8 cellular contexts compared by ENCODE assay signal in the genomic region with DNA sequence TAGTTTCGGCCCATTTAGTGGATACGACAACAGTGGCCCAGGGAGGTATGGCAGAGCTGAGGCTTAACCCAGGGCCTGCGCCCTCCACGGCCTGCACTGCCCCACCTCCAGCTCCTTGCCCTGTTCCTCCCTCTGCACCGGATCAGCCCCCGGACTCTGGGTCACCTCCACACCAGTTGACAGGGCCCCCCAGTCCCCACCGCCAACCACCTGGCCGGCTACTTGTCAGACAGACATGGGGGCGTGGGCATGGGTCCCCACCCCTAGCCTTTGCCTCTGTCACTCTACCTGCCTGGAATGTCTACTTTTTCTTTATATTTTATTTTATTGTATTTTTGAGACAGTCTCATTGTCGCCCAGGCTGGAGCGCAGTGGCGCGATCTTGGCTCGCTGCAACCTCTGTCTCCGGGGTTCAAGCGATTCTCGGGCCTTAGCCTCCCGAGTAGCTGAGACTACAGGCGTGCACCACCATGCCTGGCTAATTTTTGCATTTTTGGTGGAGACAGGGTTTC. TPM values are rescaled to one million over a fixed set of nuclear protein-coding genes. Genes with fewer than 3 reads are reported as not detected.
DNase-seq lines count a peak whose midpoint lies in the region; ATAC-seq, FAIRE-seq and TF ChIP-seq lines count a peak whose summit lies in the region.

No MANE protein-coding gene starts in this region.

- no peak for ATAC-seq in lower lobe of right lung
- ATAC-seq in HG02885 (IDR thresholded peaks at IDR 0.05; ENCODE audit: poor library complexity, unreplicated experiment), result no peak

- FAIRE-seq in bronchial epithelial cell (lab: Jason Lieb, UNC), result no peak

- H3K27me3 ChIP-seq in bronchial epithelial cell (ENCODE audit: control insufficient read depth, insufficient read depth, low read length) (no peaks in the 10 kb centered on the region), lower lobe of right lung (ENCODE audit: low read depth) (peaks cover 7% of the 10 kb centered on the region), tibial nerve (no peaks in the 10 kb centered on the region)

- TF ChIP-seq CTCF in bronchial epithelial cell (IDR thresholded peaks at IDR 0.05; ENCODE audit: insufficient read depth, low read length, severe bottlenecking) (no peak), lower lobe of right lung (IDR thresholded peaks at IDR 0.05) (no peak), tibial nerve (IDR thresholded peaks at IDR 0.05) (no peak)

- no peaks in the 10 kb centered on the region for H3K9me3 ChIP-seq in lower lobe of right lung
- no peaks in the 10 kb centered on the region for H3K9me3 ChIP-seq in tibial nerve

- intact Hi-C loops in lower lobe of right lung (cut with DNase I), result no loop called here

- no peak for TF ChIP-seq EP300 in tibial nerve (IDR thresholded peaks at IDR 0.05)

- peak; percentile 63 for DNase-seq in activated CD8-positive, alpha-beta memory T cell treated with anti-CD3 and anti-CD28 coated beads for 24 hours
- no peak for DNase-seq in activated CD8-positive, alpha-beta memory T cell treated with anti-CD3 and anti-CD28 coated beads, Interleukin-2, amount 50 U/mL, for 48 hours
- DNase-seq in bronchial epithelial cell (ENCODE audit: low read depth) (no peak), lower lobe of right lung (peak; percentile 59), tibial nerve (ENCODE audit: low spot score in 2 of 2) (no peak), kidney tubule cell (ENCODE audit: low spot score) (no peak), SIG-M5 (lab: John Stamatoyannopoulos, UW) (no peak)

- peaks cover 19% of the 10 kb centered on the region for H3K36me3 ChIP-seq in bronchial epithelial cell (ENCODE audit: control insufficient read depth, insufficient read depth, low read length)
- peaks cover 13% of the 10 kb centered on the region for H3K36me3 ChIP-seq in lower lobe of right lung
- peaks cover 0 to 18% (median 16%) of the 10 kb centered on the region in 3 donors for H3K36me3 ChIP-seq in tibial nerve

- H3K4me3 ChIP-seq in bronchial epithelial cell (ENCODE audit: low read depth, low read length), result peak overlapping the region; percentile 98
- peak overlapping the region; percentile 94 for H3K4me3 ChIP-seq in lower lobe of right lung
- peak overlapping the region; percentile 89 to 96 (median 92) for H3K4me3 ChIP-seq in tibial nerve

- H3K27ac ChIP-seq in lower lobe of right lung (peak overlapping the region; percentile 100), tibial nerve (peak overlapping the region; percentile 96 to 100 (median 100))

- no peak for TF ChIP-seq POLR2A in tibial nerve (IDR thresholded peaks at IDR 0.05)

- H3K4me1 ChIP-seq in lower lobe of right lung (peaks cover 50% of the 10 kb centered on the region), tibial nerve (peaks cover 0 to 53% (median 48%) of the 10 kb centered on the region in 4 donors)

- 56 to 58% methylated on average over 18 to 19 of the region's 19 CpGs for WGBS in tibial nerve, 2 donors

RNA-seq across cellular contexts. Expression of a gene that starts 3.0 kb away (rescaled TPM):
- 2,981 and 3,623 TPM in 2 replicates for total RNA-seq in bronchial epithelial cell
- total RNA-seq in lower lobe of right lung, result 1,821 TPM
- 1,000 to 10,000 TPM; 2,372 to 2,875 (median 2,670) TPM for total RNA-seq in tibial nerve

RNA-seq across cellular contexts. Expression of a gene that starts 12.6 kb away (rescaled TPM):
- total RNA-seq in bronchial epithelial cell (1.2 and 1.3 TPM in 2 replicates), lower lobe of right lung (3.3 TPM), tibial nerve (1 to 10 TPM in 3 of 4 donors, under 1 TPM in 1; 0.42 to 4.4 (median 3.7) TPM)

RNA-seq across cellular contexts. Expression of a gene that starts 36.6 kb away (rescaled TPM):
- total RNA-seq in bronchial epithelial cell, result 10.5 and 12.8 TPM in 2 replicates
- total RNA-seq in lower lobe of right lung, result 26.0 TPM
- 10 to 100 TPM; 20.1 to 41.7 (median 26.7) TPM for total RNA-seq in tibial nerve

Comparison
In these comparisons a context has a peak if more than half of its experiments do, and no peak if none do; other contexts are left out.
1. DNase-seq: peak in activated CD8-positive, alpha-beta memory T cell treated with anti-CD3 and anti-CD28 coated beads for 24 hours (single experiment) and lower lobe of right lung (single experiment); none in activated CD8-positive, alpha-beta memory T cell treated with anti-CD3 and anti-CD28 coated beads, Interleukin-2, amount 50 U/mL, for 48 hours (single experiment), bronchial epithelial cell (single experiment), tibial nerve (0 of 2), kidney tubule cell (single experiment) and SIG-M5 (single experiment).
2. Peak in every context shown above with its lines, with median percentiles within 50 percentile points of each other: H3K4me3 ChIP-seq.